In the genomic region with DNA sequence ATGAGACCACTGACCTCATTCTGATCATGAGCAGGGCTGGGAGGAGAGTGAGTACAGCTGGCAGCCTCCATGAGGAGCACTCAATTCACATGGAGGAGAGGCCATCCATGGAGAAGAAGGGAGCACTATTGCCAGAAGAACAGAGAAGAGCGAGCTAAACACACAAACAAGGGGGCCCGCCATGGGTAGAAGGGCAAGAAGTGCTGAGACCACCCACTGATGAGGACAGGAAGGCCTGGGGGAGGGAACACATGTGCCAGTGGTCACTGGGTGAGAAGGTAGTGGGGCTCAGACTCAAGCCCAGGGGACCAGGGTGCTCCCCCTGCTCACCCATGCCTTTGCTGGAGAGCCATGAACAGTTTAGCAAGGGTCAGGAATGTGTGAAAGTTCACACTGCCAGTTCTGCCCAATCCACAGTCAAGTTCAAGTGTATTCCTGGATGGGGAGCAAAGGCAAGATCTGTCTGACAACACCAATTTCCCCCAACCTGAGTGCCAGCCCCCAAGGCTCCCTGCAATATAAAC, we compare ENCODE assay signal across 20 cellular contexts. TPM values are rescaled to one million over a fixed set of nuclear protein-coding genes. Genes with fewer than 3 reads are reported as not detected.
DNase-seq lines count a peak whose midpoint lies in the region; ATAC-seq and TF ChIP-seq lines count a peak whose summit lies in the region.
"Had no signal": no experiment of that assay in that cellular context is flagged by ENCODE, and none has a peak within 500 bp of the region (broad histone marks: within the 10 kb centered on the region; RNA-seq: fewer than 3 reads in every experiment).

No MANE protein-coding gene starts in this region.

- H3K4me3 ChIP-seq in coronary artery, result no peak overlapping the region
- H3K4me3 ChIP-seq: GM23338 had no signal

- ATAC-seq in left lobe of liver (no peak), GM18502 (IDR thresholded peaks at IDR 0.05; ENCODE audit: poor library complexity, unreplicated experiment) (no peak)
- ATAC-seq: GM23338, HCT116 had no signal

- no peak overlapping the region for H3K27ac ChIP-seq in coronary artery

- H3K9me3 Mint-ChIP-seq in type B pancreatic cell, result no peaks in the 10 kb centered on the region
- H3K9me3 Mint-ChIP-seq: HFFc6 had no signal

- H3K4me1 Mint-ChIP-seq in type B pancreatic cell (ENCODE audit: unreplicated experiment), result no peaks in the 10 kb centered on the region
- H3K4me1 Mint-ChIP-seq: CD4-positive, CD25-positive, alpha-beta regulatory T cell; CD8-positive, alpha-beta memory T cell; GM23338 had no signal

- no peak overlapping the region for H3K4me3 Mint-ChIP-seq in type B pancreatic cell
- H3K4me3 Mint-ChIP-seq: CD4-positive, CD25-positive, alpha-beta regulatory T cell; CD8-positive, alpha-beta memory T cell; GM23338; HFFc6 had no signal

- peaks cover 25% of the 10 kb centered on the region for H3K27me3 Mint-ChIP-seq in type B pancreatic cell

- DNase-seq in coronary artery (ENCODE audit: low spot score) (peak; percentile 43), ecto neural progenitor cell (ENCODE audit: low spot score) (peak; percentile 12), left lobe of liver (ENCODE audit: low spot score) (peak; percentile 16), type B pancreatic cell (ENCODE audit: extremely low spot score, unreplicated experiment) (peak; percentile 47), posterior vena cava (ENCODE audit: low spot score) (no peak)
- DNase-seq: ACHN; BE2C; C1 segment of cervical spinal cord; CD4-positive, CD25-positive, alpha-beta regulatory T cell; CD8-positive, alpha-beta memory T cell; COR-L47; DMS 273 treated with DMSO at 0.1 percent for 48 hours; DMS53; DND-41; EL; H7; HFFc6 had no signal

- intact Hi-C loops in posterior vena cava (cut with DNase I), result no loop called here

- H3K36me3 Mint-ChIP-seq in type B pancreatic cell, result no peaks in the 10 kb centered on the region
- H3K36me3 Mint-ChIP-seq: CD4-positive, CD25-positive, alpha-beta regulatory T cell; CD8-positive, alpha-beta memory T cell had no signal

- TF ChIP-seq CTCF in coronary artery (IDR thresholded peaks at IDR 0.05) (no peak), type B pancreatic cell (conservative IDR thresholded peaks at IDR 0.05) (no peak)

- H3K27ac Mint-ChIP-seq in type B pancreatic cell, result no peak overlapping the region
- H3K27ac Mint-ChIP-seq: CD8-positive, alpha-beta memory T cell; GM23338; HFFc6 had no signal

RNA-seq across cellular contexts. Expression of gene TTC32, which starts 57.7 kb away (rescaled TPM):
- total RNA-seq in left lobe of liver, result 4.9 TPM
- 14.0 and 19.0 TPM in 2 replicates for total RNA-seq in type B pancreatic cell (ENCODE audit: low replicate concordance)
- 1 to 10 TPM; 7.4 to 9.4 TPM for total RNA-seq in posterior vena cava
